Comparison of ENCODE assay signal across 8 cellular contexts in the genomic region with DNA sequence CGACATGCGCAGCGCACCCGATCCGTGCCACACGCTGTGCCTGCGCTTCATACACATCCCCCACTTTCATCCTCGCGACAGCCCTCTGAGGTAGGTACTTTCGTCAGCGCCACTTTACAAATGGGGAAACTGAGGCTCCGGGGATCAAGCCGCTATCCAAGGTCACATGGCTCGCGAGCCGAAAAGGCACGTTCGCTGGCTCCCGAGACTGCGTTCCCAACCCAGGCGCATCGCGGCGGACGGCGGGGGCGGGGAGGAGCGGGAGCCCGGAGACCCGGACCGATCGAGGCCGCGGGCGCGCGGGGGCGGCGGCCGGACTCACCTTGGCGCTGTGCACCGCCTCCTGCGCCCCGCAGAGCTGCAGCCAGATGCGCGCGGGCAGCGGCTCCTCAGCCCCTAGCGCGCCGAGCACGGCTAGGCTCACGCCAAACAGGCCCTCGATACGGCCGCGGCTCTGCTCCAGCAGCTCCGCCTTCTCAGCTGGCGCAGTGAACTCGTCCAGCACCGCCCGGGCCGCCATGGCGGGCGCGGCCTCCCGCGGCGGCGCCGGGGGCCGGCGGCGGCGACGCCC. TPM values are rescaled to one million over a fixed set of nuclear protein-coding genes. Genes with fewer than 3 reads are reported as not detected.
DNase-seq lines count a peak whose midpoint lies in the region; ATAC-seq and TF ChIP-seq lines count a peak whose summit lies in the region.

No MANE protein-coding gene starts in this region.

- ATAC-seq in HG02852 (IDR thresholded peaks at IDR 0.05; ENCODE audit: unreplicated experiment), result peak; percentile 37
- peak; percentile 55 to 59 for ATAC-seq in activated T-cell treated with anti-CD3 and anti-CD28 coated beads, Interleukin-2, amount 50 U/mL, for 4 hours

- H3K4me3 Mint-ChIP-seq in activated T-cell treated with anti-CD3 and anti-CD28 coated beads, Interleukin-2, amount 50 U/mL, for 4 hours, result no peak overlapping the region
- H3K4me3 Mint-ChIP-seq in nephron progenitor cell, result no peak overlapping the region

- peak; percentile 70 for DNase-seq in NK-92 treated with Interleukin-12 subunit alpha and Interleukin-12 subunit beta, amount 100 ng/mL, for 24 hours (lab: John Stamatoyannopoulos, UW)
- no peak for DNase-seq in NK-92 (lab: John Stamatoyannopoulos, UW; ENCODE audit: unreplicated experiment)
- DNase-seq in NCI-H2171 (lab: John Stamatoyannopoulos, UW), result peak; percentile 60
- DNase-seq in activated T-cell treated with anti-CD3 and anti-CD28 coated beads, Interleukin-2, amount 50 U/mL, for 4 hours, result peak; percentile 29
- peak; percentile 44 for DNase-seq in fibroblast of mammary gland (ENCODE audit: low read depth)
- peak; percentile 79 for DNase-seq in nephron progenitor cell
- DNase-seq in GM19240 (ENCODE audit: insufficient read length, low spot score), result no peak

- peaks cover 3% of the 10 kb centered on the region for H3K36me3 Mint-ChIP-seq in activated T-cell treated with anti-CD3 and anti-CD28 coated beads, Interleukin-2, amount 50 U/mL, for 4 hours (ENCODE audit: insufficient read depth)
- peaks cover 7% of the 10 kb centered on the region for H3K36me3 Mint-ChIP-seq in nephron progenitor cell (ENCODE audit: low read depth)

- H3K27ac Mint-ChIP-seq in nephron progenitor cell, result peak overlapping the region; percentile 62

- H3K27me3 Mint-ChIP-seq in activated T-cell treated with anti-CD3 and anti-CD28 coated beads, Interleukin-2, amount 50 U/mL, for 4 hours (ENCODE audit: low read depth), result no peaks in the 10 kb centered on the region
- peaks cover 2% of the 10 kb centered on the region for H3K27me3 Mint-ChIP-seq in nephron progenitor cell (ENCODE audit: low read depth, poor library complexity)

- TF ChIP-seq CTCF in fibroblast of mammary gland (conservative IDR thresholded peaks at IDR 0.05; ENCODE audit: control insufficient read depth, insufficient read depth, low read depth, low read length), result no peak
- no peak for TF ChIP-seq CTCF in nephron progenitor cell (IDR thresholded peaks at IDR 0.05)

- peaks cover 39% of the 10 kb centered on the region for H3K4me1 Mint-ChIP-seq in activated T-cell treated with anti-CD3 and anti-CD28 coated beads, Interleukin-2, amount 50 U/mL, for 4 hours (ENCODE audit: low read depth)
- H3K4me1 Mint-ChIP-seq in nephron progenitor cell, result peaks cover 11% of the 10 kb centered on the region

- H3K4me3 ChIP-seq in fibroblast of mammary gland (ENCODE audit: control insufficient read depth, low read depth, low read length), result peak overlapping the region; percentile 71

- peaks cover 4% of the 10 kb centered on the region for H3K9me3 Mint-ChIP-seq in activated T-cell treated with anti-CD3 and anti-CD28 coated beads, Interleukin-2, amount 50 U/mL, for 4 hours
- peaks cover 5% of the 10 kb centered on the region for H3K9me3 Mint-ChIP-seq in nephron progenitor cell

RNA-seq across cellular contexts. Expression of gene N4BP1, which starts 0.4 kb away (rescaled TPM):
- total RNA-seq in activated T-cell treated with anti-CD3 and anti-CD28 coated beads, Interleukin-2, amount 50 U/mL, for 4 hours, result 10 to 100 TPM; 22.7 to 30.9 (median 30.7) TPM

Comparison
In these comparisons a context has a peak if more than half of its experiments do, and no peak if none do; other contexts are left out.
1. DNase-seq: peak in NK-92 treated with Interleukin-12 subunit alpha and Interleukin-12 subunit beta, amount 100 ng/mL, for 24 hours (single experiment), NCI-H2171 (single experiment), activated T-cell treated with anti-CD3 and anti-CD28 coated beads, Interleukin-2, amount 50 U/mL, for 4 hours (single experiment), fibroblast of mammary gland (single experiment) and nephron progenitor cell (single experiment); none in NK-92 (single experiment) and GM19240 (single experiment).